ENCODE assay signal across 24 cellular contexts in genomic region chr2:67378555-67378954, GRCh38. TPM values are rescaled to one million over a fixed set of nuclear protein-coding genes. Genes with fewer than 3 reads are reported as not detected.
DNase-seq lines count a peak whose midpoint lies in the region; ATAC-seq, FAIRE-seq and TF ChIP-seq lines count a peak whose summit lies in the region.
"Had no signal": no experiment of that assay in that cellular context is flagged by ENCODE, and none has a peak within 500 bp of the region (broad histone marks: within the 10 kb centered on the region; RNA-seq: fewer than 3 reads in every experiment).

No MANE protein-coding gene starts in this region.

- H3K4me1 Mint-ChIP-seq in activated naive CD8-positive, alpha-beta T cell treated with anti-CD3 and anti-CD28 coated beads for 36 hours, result peaks cover 2% of the 10 kb centered on the region
- H3K4me1 Mint-ChIP-seq: B cell, GM23338, H9 had no signal

- no peak overlapping the region for H3K27ac ChIP-seq in kidney (ENCODE audit: low read depth in 2 of 2, low read length in 2 of 2)
- H3K27ac ChIP-seq: 22Rv1, BLaER1, C4-2B had no signal

- no peak for TF ChIP-seq CTCF in kidney (IDR thresholded peaks at IDR 0.05; ENCODE audit: borderline replicate concordance, extremely low read depth, insufficient read depth)

- no peak for ATAC-seq in HG03565 (IDR thresholded peaks at IDR 0.05; ENCODE audit: unreplicated experiment)
- ATAC-seq: GM23338, HCT116 had no signal

- no peak overlapping the region for H3K9ac ChIP-seq in kidney (ENCODE audit: low read length in 2 of 2)
- H3K9ac ChIP-seq: BLaER1 had no signal

- FAIRE-seq in A204.1 (lab: Jason Lieb, UNC), result peak; percentile 77
- peak; percentile 58 for FAIRE-seq in RCC 7860 (lab: Jason Lieb, UNC)
- FAIRE-seq in endometrium (lab: Jason Lieb, UNC), result peak; percentile 75
- peak; percentile 27 for FAIRE-seq in kidney (lab: Jason Lieb, UNC)
- FAIRE-seq: D721Med, GM12891, GM18507 had no signal

- H3K27ac Mint-ChIP-seq in activated naive CD8-positive, alpha-beta T cell treated with anti-CD3 and anti-CD28 coated beads for 36 hours, result no peak overlapping the region
- H3K27ac Mint-ChIP-seq: B cell; CD4-positive, alpha-beta T cell; CD8-positive, alpha-beta memory T cell; GM23338; H9 had no signal

- no peaks in the 10 kb centered on the region for H3K4me1 ChIP-seq in kidney (ENCODE audit: control insufficient read depth in 1 of 2, insufficient read depth in 1 of 2, low read depth in 1 of 2, low read length in 2 of 2)
- H3K4me1 ChIP-seq: BLaER1 had no signal

- H3K9me3 Mint-ChIP-seq in activated naive CD8-positive, alpha-beta T cell treated with anti-CD3 and anti-CD28 coated beads for 36 hours, result peaks cover 2% of the 10 kb centered on the region

- intact Hi-C loops in kidney (cut with DNase I) (no loop called here), posterior cingulate gyrus (cut with DNase I) (no loop called here)

- H3K9me3 ChIP-seq in kidney (ENCODE audit: control insufficient read depth in 1 of 2, low read length in 2 of 2), result no peaks in the 10 kb centered on the region
- H3K9me3 ChIP-seq: BLaER1 had no signal

- no peak overlapping the region for H3K4me3 ChIP-seq in kidney (ENCODE audit: low read length in 2 of 2)
- H3K4me3 ChIP-seq: BLaER1, GM23338 had no signal

- H3K36me3 ChIP-seq in kidney (ENCODE audit: control insufficient read depth in 1 of 2, insufficient read depth in 2 of 2, low read length in 2 of 2), result no peaks in the 10 kb centered on the region
- H3K36me3 ChIP-seq: BLaER1 had no signal

- H3K4me3 Mint-ChIP-seq in activated naive CD8-positive, alpha-beta T cell treated with anti-CD3 and anti-CD28 coated beads for 36 hours, result no peak overlapping the region
- H3K4me3 Mint-ChIP-seq: B cell; CD4-positive, alpha-beta T cell; CD8-positive, alpha-beta memory T cell; GM23338; H9 had no signal

- peaks cover 6% of the 10 kb centered on the region for H3K27me3 Mint-ChIP-seq in activated naive CD8-positive, alpha-beta T cell treated with anti-CD3 and anti-CD28 coated beads for 36 hours

- H3K36me3 Mint-ChIP-seq in activated naive CD8-positive, alpha-beta T cell treated with anti-CD3 and anti-CD28 coated beads for 36 hours, result peaks cover 5% of the 10 kb centered on the region

- DNase-seq in RCC 7860 (ENCODE audit: low spot score), result no peak
- DNase-seq in kidney, result no peak
- DNase-seq in posterior cingulate gyrus, result no peak
- DNase-seq in activated naive CD8-positive, alpha-beta T cell treated with anti-CD3 and anti-CD28 coated beads for 36 hours, result no peak
- DNase-seq in activated CD4-positive, CD25-positive, alpha-beta regulatory T cell (lab: John Stamatoyannopoulos, UW), result no peak
- DNase-seq: CD4-positive, alpha-beta T cell; CD8-positive, alpha-beta memory T cell; DMS 273 treated with DMSO at 0.1 percent for 48 hours; DMS79; EL; GF-D8; H9 had no signal

RNA-seq across cellular contexts. Expression of gene ETAA1, which starts 18.6 kb away (rescaled TPM):
- 14.7 TPM for total RNA-seq in kidney
- 7.6 TPM for polyA plus RNA-seq in kidney (ENCODE audit: insufficient read depth, low read depth, low replicate concordance)
- total RNA-seq in activated naive CD8-positive, alpha-beta T cell treated with anti-CD3 and anti-CD28 coated beads for 36 hours, result 10 to 100 TPM; 12.3 to 13.1 TPM
